8 cellular contexts compared by ENCODE assay signal in genomic region chr18:10213526-10213925, GRCh38.
A peak's percentile ranks its signal among the peaks of the same experiment; 100 is the strongest.
DNase-seq lines count a peak whose midpoint lies in the region; ATAC-seq and TF ChIP-seq lines count a peak whose summit lies in the region.

No MANE protein-coding gene starts in this region.

- no peak for TF ChIP-seq CTCF in A673 (conservative IDR thresholded peaks at IDR 0.05; ENCODE audit: low read depth, low read length)
- TF ChIP-seq CTCF in left lung (IDR thresholded peaks at IDR 0.05) = no peak

- H3K4me1 ChIP-seq in A673 (ENCODE audit: insufficient read depth, low read length, poor library complexity, severe bottlenecking) (peaks cover 23% of the 10 kb centered on the region), left lung (peaks cover 7 to 22% of the 10 kb centered on the region in 2 donors)

- H3K27me3 ChIP-seq in A673 (replicated peaks; ENCODE audit: insufficient read depth, low read depth, low read length, poor library complexity) = no peaks in the 10 kb centered on the region
- no peaks in the 10 kb centered on the region for H3K27me3 ChIP-seq in left lung

- no peaks in the 10 kb centered on the region for H3K36me3 Mint-ChIP-seq in natural killer cell treated with Interleukin-12 subunit alpha and Interleukin-12 subunit beta and Interleukin-15 and Interleukin-18, amount 100 ng/mL, for 72 hours

- CTCF ChIA-PET in A673 (lab: Charles Lee) = no interaction called here

- no peaks in the 10 kb centered on the region for H3K4me1 Mint-ChIP-seq in natural killer cell treated with Interleukin-12 subunit alpha and Interleukin-12 subunit beta and Interleukin-15 and Interleukin-18, amount 100 ng/mL, for 72 hours (ENCODE audit: low read depth in 2 of 2)

- ATAC-seq in GM18907 (IDR thresholded peaks at IDR 0.05; ENCODE audit: unreplicated experiment) = peak; percentile 79
- peak; percentile 95 for ATAC-seq in HG03378 (IDR thresholded peaks at IDR 0.05; ENCODE audit: unreplicated experiment)
- ATAC-seq in left lung = peak; percentile 90
- ATAC-seq in natural killer cell treated with Interleukin-12 subunit alpha and Interleukin-12 subunit beta and Interleukin-15 and Interleukin-18, amount 100 ng/mL, for 72 hours = no peak

- DNase-seq in A673 (ENCODE audit: low spot score) = peak; percentile 77
- DNase-seq in RPMI7951 (ENCODE audit: low read depth) = peak; percentile 28
- no peak for DNase-seq in left lung
- no peak for DNase-seq in natural killer cell treated with Interleukin-12 subunit alpha and Interleukin-12 subunit beta and Interleukin-15 and Interleukin-18, amount 100 ng/mL, for 72 hours (ENCODE audit: low spot score)
- no peak for DNase-seq in mesenteric fat pad (ENCODE audit: low spot score)
- no peak for DNase-seq in cortex of kidney (lab: John Stamatoyannopoulos, UW)

- no TSS peak for BruUV-seq in A673 (replicated peaks; lab: Mats Ljungman, UMichigan)

- H3K4me3 ChIP-seq in A673 (ENCODE audit: low read depth, low read length, poor library complexity, severe bottlenecking) = no peak overlapping the region
- no peak overlapping the region for H3K4me3 ChIP-seq in left lung

- no peaks in the 10 kb centered on the region for H3K36me3 ChIP-seq in A673 (ENCODE audit: insufficient read depth, low read length, poor library complexity, severe bottlenecking)
- H3K36me3 ChIP-seq in left lung = no peaks in the 10 kb centered on the region

- H3K9me3 Mint-ChIP-seq in natural killer cell treated with Interleukin-12 subunit alpha and Interleukin-12 subunit beta and Interleukin-15 and Interleukin-18, amount 100 ng/mL, for 72 hours = no peaks in the 10 kb centered on the region

- no peak overlapping the region for H3K27ac Mint-ChIP-seq in natural killer cell treated with Interleukin-12 subunit alpha and Interleukin-12 subunit beta and Interleukin-15 and Interleukin-18, amount 100 ng/mL, for 72 hours

- peaks cover 5 to 7% of the 10 kb centered on the region in 2 donors for H3K27me3 Mint-ChIP-seq in natural killer cell treated with Interleukin-12 subunit alpha and Interleukin-12 subunit beta and Interleukin-15 and Interleukin-18, amount 100 ng/mL, for 72 hours

- POLR2A ChIA-PET in A673 (lab: Charles Lee; ENCODE audit: low non-redundant PET) = interaction anchor here (0.6 to 0.7 kb wide), 2 partner anchors 12 to 57 kb away, joined by 4 to 6 read pairs; no protein-coding TSS in a partner anchor

- H3K27ac ChIP-seq in A673 (ENCODE audit: low read depth, low read length, poor library complexity, severe bottlenecking) (no peak overlapping the region), left lung (peak overlapping the region in 1 of 2 donors; percentile 60)

- no peaks in the 10 kb centered on the region for H3K9me3 ChIP-seq in A673 (ENCODE audit: low read depth, low read length, poor library complexity, severe bottlenecking)
- H3K9me3 ChIP-seq in left lung = no peaks in the 10 kb centered on the region

- no peak overlapping the region for H3K4me3 Mint-ChIP-seq in natural killer cell treated with Interleukin-12 subunit alpha and Interleukin-12 subunit beta and Interleukin-15 and Interleukin-18, amount 100 ng/mL, for 72 hours

- intact Hi-C loops in A673 (cut with micrococcal nuclease; ENCODE audit: unreplicated experiment) (no loop called here), left lung (cut with DNase I) (no loop called here)

Comparison
In these comparisons a context has a peak if more than half of its experiments do, and no peak if none do; other contexts are left out.
1. DNase-seq: peak in A673 (single experiment) and RPMI7951 (single experiment); none in left lung (0 of 2), natural killer cell treated with Interleukin-12 subunit alpha and Interleukin-12 subunit beta and Interleukin-15 and Interleukin-18, amount 100 ng/mL, for 72 hours (single experiment), mesenteric fat pad (single experiment) and cortex of kidney (single experiment).
2. ATAC-seq: peak in GM18907 (single experiment), HG03378 (single experiment) and left lung (single experiment); none in natural killer cell treated with Interleukin-12 subunit alpha and Interleukin-12 subunit beta and Interleukin-15 and Interleukin-18, amount 100 ng/mL, for 72 hours (0 of 2).